Comparison of ENCODE assay signal across 8 cellular contexts in the genomic region with DNA sequence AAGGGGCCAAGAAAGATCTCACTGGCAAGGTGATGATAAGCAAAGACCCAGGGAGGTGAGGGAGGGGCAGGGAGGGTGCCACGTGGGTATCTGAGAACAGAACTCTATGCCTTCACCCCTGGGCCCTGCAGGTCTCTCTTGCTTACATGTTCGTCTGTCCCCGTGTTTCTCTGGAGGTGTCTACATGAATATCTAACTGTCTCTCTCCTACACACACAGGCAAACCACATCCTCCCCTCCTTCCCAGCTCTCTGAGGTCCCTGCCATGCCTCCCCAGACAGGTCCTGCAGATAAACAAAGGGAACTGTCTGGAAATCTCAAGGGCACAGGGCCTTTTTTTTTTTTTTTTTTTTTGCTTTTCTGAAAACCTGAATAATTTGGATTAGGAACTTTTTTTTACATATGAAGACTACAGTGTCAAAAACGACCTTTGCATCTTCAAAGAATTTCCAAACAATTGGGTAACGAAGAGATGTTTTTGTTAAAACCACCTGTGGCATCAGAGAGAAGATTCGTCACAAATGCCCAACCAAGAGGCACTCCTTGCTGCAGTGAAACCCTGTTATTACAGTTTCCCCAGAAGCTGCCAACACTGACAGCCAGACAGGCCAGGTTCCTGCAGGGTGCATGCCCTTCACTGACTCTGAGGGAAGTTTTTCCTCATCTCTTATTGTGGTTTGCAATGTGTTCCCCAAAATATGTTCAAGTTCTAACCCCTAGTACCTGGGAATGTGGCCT. TPM values are rescaled to one million over a fixed set of nuclear protein-coding genes. Genes with fewer than 3 reads are reported as not detected.
DNase-seq lines count a peak whose midpoint lies in the region; ATAC-seq, FAIRE-seq and TF ChIP-seq lines count a peak whose summit lies in the region.

No MANE protein-coding gene starts in this region.

- no peak for ATAC-seq in HG03135 (IDR thresholded peaks at IDR 0.05; ENCODE audit: unreplicated experiment)
- ATAC-seq in HG02852 (IDR thresholded peaks at IDR 0.05; ENCODE audit: unreplicated experiment), result no peak

- H3K9me1 ChIP-seq in endothelial cell of umbilical vein (replicated peaks; ENCODE audit: control insufficient read depth, extremely low read depth, insufficient read depth, low read length), result no peaks in the 10 kb centered on the region

- FAIRE-seq in endothelial cell of umbilical vein (lab: Jason Lieb, UNC), result no peak

- no TSS peak for BruUV-seq in endothelial cell of umbilical vein (replicated peaks; lab: Mats Ljungman, UMichigan)

- H3K27ac ChIP-seq in endothelial cell of umbilical vein (ENCODE audit: insufficient read depth, low read depth, low read length) (peak overlapping the region; percentile 77), skin epidermis (peak overlapping the region in 16 of 21 experiments; percentile 11 to 83 (median 68))

- peak overlapping the region; percentile 70 for H3K9ac ChIP-seq in endothelial cell of umbilical vein (replicated peaks; ENCODE audit: extremely low read depth, insufficient read depth, low read length)

- H3K4me3 ChIP-seq in endothelial cell of umbilical vein (replicated peaks in 1 of 3; ENCODE audit: insufficient read depth in 1 of 3, low read depth in 1 of 3, low read length in 3 of 3) (peak overlapping the region in 1 of 3 experiments; percentile 41), skin epidermis (no peak overlapping the region)

- no peaks in the 10 kb centered on the region for H3K9me3 ChIP-seq in endothelial cell of umbilical vein (replicated peaks; ENCODE audit: control insufficient read depth, insufficient read depth, low read length)

- POLR2A ChIA-PET in endothelial cell of umbilical vein (lab: Charles Lee), result interaction anchor here (0.7 to 1.1 kb wide), 2 partner anchors 16 to 25 kb away, joined by 3 read pairs; no protein-coding TSS in a partner anchor

- dilution Hi-C loops in endothelial cell of umbilical vein (cut with MboI; ENCODE audit: extremely low pct_ligation_motif_present, low sequenced_read_pairs), result no loop called here

- peak overlapping the region; percentile 64 for H3K4me2 ChIP-seq in endothelial cell of umbilical vein (ENCODE audit: insufficient read depth, low read length)

- no peaks in the 10 kb centered on the region for H3K79me2 ChIP-seq in endothelial cell of umbilical vein (ENCODE audit: control insufficient read depth, insufficient read depth, low read length)

- peaks cover 16% of the 10 kb centered on the region for H3K4me1 ChIP-seq in endothelial cell of umbilical vein (ENCODE audit: control insufficient read depth, extremely low read depth, insufficient read depth, low read length)

- in situ Hi-C loops in KBM-7 (cut with MboI; ENCODE audit: low pct_unique_long_range_greater_than_20kb, low sequenced_read_pairs), result no loop called here

- DNase-seq in KBM-7, result peak; percentile 62
- peak; percentile 33 for DNase-seq in activated CD4-positive, alpha-beta T cell treated with anti-CD3 and anti-CD28 coated beads for 48 hours
- DNase-seq in endothelial cell of umbilical vein (ENCODE audit: low read depth, low spot score), result peak; percentile 27
- DNase-seq in NCI-H524 (lab: John Stamatoyannopoulos, UW), result no peak
- no peak for DNase-seq in NCI-H748 treated with DMSO at 0.1 percent for 48 hours (lab: John Stamatoyannopoulos, UW)

- no peaks in the 10 kb centered on the region for H3K27me3 ChIP-seq in endothelial cell of umbilical vein (ENCODE audit: control insufficient read depth in 2 of 2, insufficient read depth in 2 of 2, low read length in 2 of 2)

- intact Hi-C loops in endothelial cell of umbilical vein (cut with micrococcal nuclease), result loop anchor here (1.0 to 2.0 kb wide), 2 partner anchors 18 to 33 kb away; a partner anchor contains a TSS

- no peak for TF ChIP-seq CTCF in endothelial cell of umbilical vein (IDR thresholded peaks at IDR 0.05; ENCODE audit: extremely low read depth in 1 of 2, insufficient read depth in 1 of 2, low read depth in 1 of 2, low read length in 2 of 2)

- peak overlapping the region; percentile 75 for H2AFZ ChIP-seq in endothelial cell of umbilical vein (ENCODE audit: low read depth, low read length)

- no peaks in the 10 kb centered on the region for H3K36me3 ChIP-seq in endothelial cell of umbilical vein (ENCODE audit: control insufficient read depth in 2 of 2, extremely low read depth in 1 of 2, insufficient read depth in 2 of 2, low read length in 2 of 2)

- no peaks in the 10 kb centered on the region for H4K20me1 ChIP-seq in endothelial cell of umbilical vein (replicated peaks; ENCODE audit: control insufficient read depth, extremely low read depth, insufficient read depth, low read length)

- no peak for TF ChIP-seq POLR2A in endothelial cell of umbilical vein (IDR thresholded peaks at IDR 0.05; ENCODE audit: low read depth, low read length)

- CTCF ChIA-PET in endothelial cell of umbilical vein (lab: Charles Lee), result interaction anchor here (1.2 kb wide), 1 partner anchor 9 kb away, joined by 4 read pairs; no protein-coding TSS in a partner anchor

TF ChIP-seq in endothelial cell of umbilical vein, 7 proteins besides CTCF, POLR2A, EP300 and RAD21:
- no peak for TF ChIP-seq FOS (IDR thresholded peaks at IDR 0.05; ENCODE audit: borderline replicate concordance, insufficient read depth, low read length)
- no peak for TF ChIP-seq GATA2 (IDR thresholded peaks at IDR 0.05; ENCODE audit: insufficient read depth, insufficient read length, low read depth, low read length)
- TF ChIP-seq JUN (IDR thresholded peaks at IDR 0.05; ENCODE audit: borderline replicate concordance, insufficient read depth, insufficient read length, low read depth), result no peak
- no peak for TF ChIP-seq EZH2 (IDR thresholded peaks at IDR 0.05; ENCODE audit: borderline replicate concordance, low read depth, low read length, severe bottlenecking)
- TF ChIP-seq, protein P1, sequence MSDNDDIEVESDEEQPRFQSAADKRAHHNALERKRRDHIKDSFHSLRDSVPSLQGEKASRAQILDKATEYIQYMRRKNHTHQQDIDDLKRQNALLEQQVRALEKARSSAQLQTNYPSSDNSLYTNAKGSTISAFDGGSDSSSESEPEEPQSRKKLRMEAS (IDR thresholded peaks at IDR 0.05; ENCODE audit: insufficient read depth, insufficient read length), result no peak
- no peak for TF ChIP-seq POLR2AphosphoS5 (IDR thresholded peaks at IDR 0.05; ENCODE audit: insufficient read depth, low read depth, low read length)
- no peak for TF ChIP-seq MYC (IDR thresholded peaks at IDR 0.05; ENCODE audit: low read depth, low read length)

RNA-seq across cellular contexts. Expression of a gene that starts 17.8 kb away (rescaled TPM):
- total RNA-seq in endothelial cell of umbilical vein, result 3.1 and 4.4 TPM in 2 replicates
- 14.4 and 19.3 TPM in 2 replicates for polyA plus RNA-seq in endothelial cell of umbilical vein
- polyA plus RNA-seq in endothelial cell of umbilical vein (2011; cell fraction: cytosol; rRNA removed), result 8.6 and 9.4 TPM in 2 replicates
- 2.9 and 4.0 TPM in 2 replicates for polyA plus RNA-seq in endothelial cell of umbilical vein (2011; cell fraction: nucleus; rRNA removed)
- polyA plus RNA-seq in endothelial cell of umbilical vein (2012), result 2.6 and 2.9 TPM in 2 replicates
- polyA minus RNA-seq in endothelial cell of umbilical vein, result 4.8 and 5.6 TPM in 2 replicates
- polyA minus RNA-seq in endothelial cell of umbilical vein (2011; cell fraction: cytosol; rRNA and poly(A)+ RNA removed), result 41.6 TPM
- polyA minus RNA-seq in endothelial cell of umbilical vein (2011; cell fraction: nucleus; rRNA and poly(A)+ RNA removed), result 1.4 and 1.6 TPM in 2 replicates

RNA-seq across cellular contexts. Expression of a gene that starts 21.6 kb away (rescaled TPM):
- total RNA-seq in endothelial cell of umbilical vein, result 76.7 and 80.4 TPM in 2 replicates
- 103 and 111 TPM in 2 replicates for polyA plus RNA-seq in endothelial cell of umbilical vein
- polyA plus RNA-seq in endothelial cell of umbilical vein (2011; cell fraction: cytosol; rRNA removed), result 81.7 and 87.7 TPM in 2 replicates
- 33.2 and 36.3 TPM in 2 replicates for polyA plus RNA-seq in endothelial cell of umbilical vein (2011; cell fraction: nucleus; rRNA removed)
- 76.8 and 88.3 TPM in 2 replicates for polyA plus RNA-seq in endothelial cell of umbilical vein (2012)
- polyA minus RNA-seq in endothelial cell of umbilical vein, result 73.4 and 77.5 TPM in 2 replicates
- 27.3 TPM for polyA minus RNA-seq in endothelial cell of umbilical vein (2011; cell fraction: cytosol; rRNA and poly(A)+ RNA removed)
- 17.6 and 23.6 TPM in 2 replicates for polyA minus RNA-seq in endothelial cell of umbilical vein (2011; cell fraction: nucleus; rRNA and poly(A)+ RNA removed)

Comparison
In these comparisons a context has a peak if more than half of its experiments do, and no peak if none do; other contexts are left out.
1. DNase-seq: peak in KBM-7 (single experiment), activated CD4-positive, alpha-beta T cell treated with anti-CD3 and anti-CD28 coated beads for 48 hours (single experiment) and endothelial cell of umbilical vein (single experiment); none in NCI-H524 (0 of 2) and NCI-H748 treated with DMSO at 0.1 percent for 48 hours (single experiment).